ENCODE assay signal across 1 cellular context in the genomic region with DNA sequence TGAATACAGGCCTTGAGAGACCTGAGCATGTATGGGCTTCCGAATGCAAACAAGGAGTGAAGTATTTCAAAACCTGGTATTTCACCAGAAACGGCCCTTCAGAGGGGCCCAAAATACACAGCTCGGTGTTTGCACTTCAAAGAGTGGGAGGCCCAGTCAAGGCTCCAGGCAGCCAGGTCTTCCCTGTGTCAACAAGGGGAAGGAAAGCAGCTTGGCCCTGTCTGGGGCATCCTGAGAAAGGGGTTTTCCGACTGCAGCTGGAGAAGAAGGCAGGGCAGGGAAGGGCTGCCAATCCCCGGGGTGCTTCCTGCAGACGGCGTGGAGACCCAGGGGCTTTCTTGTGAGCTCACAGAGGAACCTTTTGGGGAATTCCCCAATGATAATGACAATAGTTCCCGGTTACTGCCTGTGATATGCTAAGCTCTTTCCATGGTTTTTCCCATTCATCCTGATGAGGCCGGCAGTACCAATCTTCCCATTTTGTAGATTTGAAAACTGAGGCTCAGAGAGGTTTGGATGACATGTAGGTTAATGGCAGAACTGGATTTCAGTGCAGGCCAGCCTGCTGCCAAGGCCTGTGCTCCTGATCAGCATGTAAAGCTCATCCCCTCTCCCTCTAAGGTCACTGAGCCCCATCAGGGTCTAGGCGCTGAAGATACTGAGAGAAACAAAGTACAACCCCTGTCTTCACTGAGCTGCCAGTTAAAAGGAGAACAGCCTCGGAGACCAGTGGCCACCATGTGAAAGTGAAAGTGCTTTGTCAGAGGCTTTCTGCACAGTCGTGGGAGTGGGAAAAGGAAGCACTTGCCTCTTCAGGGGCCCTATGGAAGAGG.
TF ChIP-seq lines count a peak whose summit lies in the region.

No MANE protein-coding gene starts in this region.

TF ChIP-seq in HepG2, 621 proteins besides CTCF, POLR2A, EP300 and RAD21 (continued from another document and continues in another):
- TF ChIP-seq, protein P1, sequence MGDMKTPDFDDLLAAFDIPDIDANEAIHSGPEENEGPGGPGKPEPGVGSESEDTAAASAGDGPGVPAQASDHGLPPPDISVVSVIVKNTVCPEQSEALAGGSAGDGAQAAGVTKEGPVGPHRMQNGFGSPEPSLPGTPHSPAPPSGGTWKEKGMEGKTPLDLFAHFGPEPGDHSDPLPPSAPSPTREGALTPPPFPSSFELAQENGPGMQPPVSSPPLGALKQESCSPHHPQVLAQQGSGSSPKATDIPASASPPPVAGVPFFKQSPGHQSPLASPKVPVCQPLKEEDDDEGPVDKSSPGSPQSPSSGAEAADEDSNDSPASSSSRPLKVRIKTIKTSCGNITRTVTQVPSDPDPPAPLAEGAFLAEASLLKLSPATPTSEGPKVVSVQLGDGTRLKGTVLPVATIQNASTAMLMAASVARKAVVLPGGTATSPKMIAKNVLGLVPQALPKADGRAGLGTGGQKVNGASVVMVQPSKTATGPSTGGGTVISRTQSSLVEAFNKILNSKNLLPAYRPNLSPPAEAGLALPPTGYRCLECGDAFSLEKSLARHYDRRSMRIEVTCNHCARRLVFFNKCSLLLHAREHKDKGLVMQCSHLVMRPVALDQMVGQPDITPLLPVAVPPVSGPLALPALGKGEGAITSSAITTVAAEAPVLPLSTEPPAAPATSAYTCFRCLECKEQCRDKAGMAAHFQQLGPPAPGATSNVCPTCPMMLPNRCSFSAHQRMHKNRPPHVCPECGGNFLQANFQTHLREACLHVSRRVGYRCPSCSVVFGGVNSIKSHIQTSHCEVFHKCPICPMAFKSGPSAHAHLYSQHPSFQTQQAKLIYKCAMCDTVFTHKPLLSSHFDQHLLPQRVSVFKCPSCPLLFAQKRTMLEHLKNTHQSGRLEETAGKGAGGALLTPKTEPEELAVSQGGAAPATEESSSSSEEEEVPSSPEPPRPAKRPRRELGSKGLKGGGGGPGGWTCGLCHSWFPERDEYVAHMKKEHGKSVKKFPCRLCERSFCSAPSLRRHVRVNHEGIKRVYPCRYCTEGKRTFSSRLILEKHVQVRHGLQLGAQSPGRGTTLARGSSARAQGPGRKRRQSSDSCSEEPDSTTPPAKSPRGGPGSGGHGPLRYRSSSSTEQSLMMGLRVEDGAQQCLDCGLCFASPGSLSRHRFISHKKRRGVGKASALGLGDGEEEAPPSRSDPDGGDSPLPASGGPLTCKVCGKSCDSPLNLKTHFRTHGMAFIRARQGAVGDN (CRISPR knock-in tag; IDR thresholded peaks at IDR 0.05): peak; percentile 45
- TF ChIP-seq PHF21A (CRISPR knock-in tag; IDR thresholded peaks at IDR 0.05) (peak; percentile 96), ZNF75D (CRISPR knock-in tag; IDR thresholded peaks at IDR 0.05; ENCODE audit: borderline replicate concordance) (no peak), BCL6 (CRISPR knock-in tag; IDR thresholded peaks at IDR 0.05) (peak; percentile 98), TGIF2 (CRISPR knock-in tag; IDR thresholded peaks at IDR 0.05) (peak; percentile 79), ZBTB7B (CRISPR knock-in tag; IDR thresholded peaks at IDR 0.05) (peak; percentile 93), SCMH1 (CRISPR knock-in tag; IDR thresholded peaks at IDR 0.05; ENCODE audit: borderline replicate concordance) (no peak), HOXA3 (CRISPR knock-in tag; IDR thresholded peaks at IDR 0.05) (peak; percentile 80; the same call in 1 of the 2 replicates), ZNF652 (CRISPR knock-in tag; IDR thresholded peaks at IDR 0.05; ENCODE audit: borderline replicate concordance, low read depth) (0 out of 2 replicates have a peak, but pooled peaks have one; percentile 19), MXI1 (IDR thresholded peaks at IDR 0.05; ENCODE audit: borderline replicate concordance, low read depth, low read length) (no peak), THYN1 (CRISPR knock-in tag; IDR thresholded peaks at IDR 0.05; ENCODE audit: borderline replicate concordance, low read depth) (no peak), ZSCAN21 (CRISPR knock-in tag; IDR thresholded peaks at IDR 0.05; ENCODE audit: borderline replicate concordance) (peak; percentile 90), PTBP1 (IDR thresholded peaks at IDR 0.05; ENCODE audit: low read depth, low read length, poor library complexity, severe bottlenecking) (no peak), CBX5 (CRISPR knock-in tag; IDR thresholded peaks at IDR 0.05; ENCODE audit: borderline replicate concordance) (peak; percentile 90), FOXO1 (CRISPR knock-in tag; IDR thresholded peaks at IDR 0.05) (peak; percentile 97), NR2C2 (CRISPR knock-in tag; IDR thresholded peaks at IDR 0.05; ENCODE audit: borderline replicate concordance) (peak; percentile 57; the same call in 1 of the 2 replicates), HOXA9 (CRISPR knock-in tag; IDR thresholded peaks at IDR 0.05; ENCODE audit: borderline replicate concordance) (peak; percentile 82; the same call in 1 of the 2 replicates), ZFAT (CRISPR knock-in tag; conservative IDR thresholded peaks at IDR 0.05) (no peak), ZNF660 (CRISPR knock-in tag; IDR thresholded peaks at IDR 0.05; ENCODE audit: borderline replicate concordance, low read depth) (no peak), ZBTB3 (CRISPR knock-in tag; IDR thresholded peaks at IDR 0.05; ENCODE audit: borderline replicate concordance, low read depth) (peak; percentile 75; the same call in 1 of the 2 replicates), ZBTB38 (CRISPR knock-in tag; IDR thresholded peaks at IDR 0.05) (0 out of 2 replicates have a peak, but pooled peaks have one; percentile 20), ARNTL (CRISPR knock-in tag; IDR thresholded peaks at IDR 0.05) (peak; percentile 90), ZNF337 (CRISPR knock-in tag; IDR thresholded peaks at IDR 0.05; ENCODE audit: borderline replicate concordance, low read depth) (peak; percentile 56; the same call in 1 of the 2 replicates), TRIM24 (CRISPR knock-in tag; IDR thresholded peaks at IDR 0.05) (peak; percentile 80; the same call in 1 of the 2 replicates), NRL (CRISPR knock-in tag; IDR thresholded peaks at IDR 0.05; ENCODE audit: borderline replicate concordance) (no peak), ZMYM3 (CRISPR knock-in tag; IDR thresholded peaks at IDR 0.05) (no peak; the same call in 1 of the 2 replicates), ZNF383 (CRISPR knock-in tag; IDR thresholded peaks at IDR 0.05; ENCODE audit: borderline replicate concordance) (no peak), ZNF749 (CRISPR knock-in tag; IDR thresholded peaks at IDR 0.05; ENCODE audit: borderline replicate concordance) (peak; percentile 91; the same call in 1 of the 2 replicates), SRSF9 (IDR thresholded peaks at IDR 0.05; ENCODE audit: borderline replicate concordance, insufficient read depth, low read depth, low read length, poor library complexity, severe bottlenecking) (no peak), ZNF83 (CRISPR knock-in tag; IDR thresholded peaks at IDR 0.05; ENCODE audit: borderline replicate concordance) (no peak), FOXK1 (CRISPR knock-in tag; IDR thresholded peaks at IDR 0.05; ENCODE audit: borderline replicate concordance, low read depth) (peak; percentile 98), SYNCRIP (IDR thresholded peaks at IDR 0.05; ENCODE audit: insufficient read depth, low read depth, low read length) (no peak)
- TF ChIP-seq, protein P2, sequence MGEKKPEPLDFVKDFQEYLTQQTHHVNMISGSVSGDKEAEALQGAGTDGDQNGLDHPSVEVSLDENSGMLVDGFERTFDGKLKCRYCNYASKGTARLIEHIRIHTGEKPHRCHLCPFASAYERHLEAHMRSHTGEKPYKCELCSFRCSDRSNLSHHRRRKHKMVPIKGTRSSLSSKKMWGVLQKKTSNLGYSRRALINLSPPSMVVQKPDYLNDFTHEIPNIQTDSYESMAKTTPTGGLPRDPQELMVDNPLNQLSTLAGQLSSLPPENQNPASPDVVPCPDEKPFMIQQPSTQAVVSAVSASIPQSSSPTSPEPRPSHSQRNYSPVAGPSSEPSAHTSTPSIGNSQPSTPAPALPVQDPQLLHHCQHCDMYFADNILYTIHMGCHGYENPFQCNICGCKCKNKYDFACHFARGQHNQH (CRISPR knock-in tag; IDR thresholded peaks at IDR 0.05): peak; percentile 94
- TF ChIP-seq, protein P3, sequence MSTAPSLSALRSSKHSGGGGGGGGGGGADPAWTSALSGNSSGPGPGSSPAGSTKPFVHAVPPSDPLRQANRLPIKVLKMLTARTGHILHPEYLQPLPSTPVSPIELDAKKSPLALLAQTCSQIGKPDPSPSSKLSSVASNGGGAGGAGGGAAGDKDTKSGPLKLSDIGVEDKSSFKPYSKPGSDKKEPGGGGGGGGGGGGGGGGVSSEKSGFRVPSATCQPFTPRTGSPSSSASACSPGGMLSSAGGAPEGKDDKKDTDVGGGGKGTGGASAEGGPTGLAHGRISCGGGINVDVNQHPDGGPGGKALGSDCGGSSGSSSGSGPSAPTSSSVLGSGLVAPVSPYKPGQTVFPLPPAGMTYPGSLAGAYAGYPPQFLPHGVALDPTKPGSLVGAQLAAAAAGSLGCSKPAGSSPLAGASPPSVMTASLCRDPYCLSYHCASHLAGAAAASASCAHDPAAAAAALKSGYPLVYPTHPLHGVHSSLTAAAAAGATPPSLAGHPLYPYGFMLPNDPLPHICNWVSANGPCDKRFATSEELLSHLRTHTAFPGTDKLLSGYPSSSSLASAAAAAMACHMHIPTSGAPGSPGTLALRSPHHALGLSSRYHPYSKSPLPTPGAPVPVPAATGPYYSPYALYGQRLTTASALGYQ (CRISPR knock-in tag; IDR thresholded peaks at IDR 0.05): peak; percentile 100
- TF ChIP-seq, protein P4, sequence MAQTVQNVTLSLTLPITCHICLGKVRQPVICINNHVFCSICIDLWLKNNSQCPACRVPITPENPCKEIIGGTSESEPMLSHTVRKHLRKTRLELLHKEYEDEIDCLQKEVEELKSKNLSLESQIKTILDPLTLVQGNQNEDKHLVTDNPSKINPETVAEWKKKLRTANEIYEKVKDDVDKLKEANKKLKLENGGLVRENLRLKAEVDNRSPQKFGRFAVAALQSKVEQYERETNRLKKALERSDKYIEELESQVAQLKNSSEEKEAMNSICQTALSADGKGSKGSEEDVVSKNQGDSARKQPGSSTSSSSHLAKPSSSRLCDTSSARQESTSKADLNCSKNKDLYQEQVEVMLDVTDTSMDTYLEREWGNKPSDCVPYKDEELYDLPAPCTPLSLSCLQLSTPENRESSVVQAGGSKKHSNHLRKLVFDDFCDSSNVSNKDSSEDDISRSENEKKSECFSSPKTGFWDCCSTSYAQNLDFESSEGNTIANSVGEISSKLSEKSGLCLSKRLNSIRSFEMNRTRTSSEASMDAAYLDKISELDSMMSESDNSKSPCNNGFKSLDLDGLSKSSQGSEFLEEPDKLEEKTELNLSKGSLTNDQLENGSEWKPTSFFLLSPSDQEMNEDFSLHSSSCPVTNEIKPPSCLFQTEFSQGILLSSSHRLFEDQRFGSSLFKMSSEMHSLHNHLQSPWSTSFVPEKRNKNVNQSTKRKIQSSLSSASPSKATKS (CRISPR knock-in tag; IDR thresholded peaks at IDR 0.05): no peak
- TF ChIP-seq, protein P5, sequence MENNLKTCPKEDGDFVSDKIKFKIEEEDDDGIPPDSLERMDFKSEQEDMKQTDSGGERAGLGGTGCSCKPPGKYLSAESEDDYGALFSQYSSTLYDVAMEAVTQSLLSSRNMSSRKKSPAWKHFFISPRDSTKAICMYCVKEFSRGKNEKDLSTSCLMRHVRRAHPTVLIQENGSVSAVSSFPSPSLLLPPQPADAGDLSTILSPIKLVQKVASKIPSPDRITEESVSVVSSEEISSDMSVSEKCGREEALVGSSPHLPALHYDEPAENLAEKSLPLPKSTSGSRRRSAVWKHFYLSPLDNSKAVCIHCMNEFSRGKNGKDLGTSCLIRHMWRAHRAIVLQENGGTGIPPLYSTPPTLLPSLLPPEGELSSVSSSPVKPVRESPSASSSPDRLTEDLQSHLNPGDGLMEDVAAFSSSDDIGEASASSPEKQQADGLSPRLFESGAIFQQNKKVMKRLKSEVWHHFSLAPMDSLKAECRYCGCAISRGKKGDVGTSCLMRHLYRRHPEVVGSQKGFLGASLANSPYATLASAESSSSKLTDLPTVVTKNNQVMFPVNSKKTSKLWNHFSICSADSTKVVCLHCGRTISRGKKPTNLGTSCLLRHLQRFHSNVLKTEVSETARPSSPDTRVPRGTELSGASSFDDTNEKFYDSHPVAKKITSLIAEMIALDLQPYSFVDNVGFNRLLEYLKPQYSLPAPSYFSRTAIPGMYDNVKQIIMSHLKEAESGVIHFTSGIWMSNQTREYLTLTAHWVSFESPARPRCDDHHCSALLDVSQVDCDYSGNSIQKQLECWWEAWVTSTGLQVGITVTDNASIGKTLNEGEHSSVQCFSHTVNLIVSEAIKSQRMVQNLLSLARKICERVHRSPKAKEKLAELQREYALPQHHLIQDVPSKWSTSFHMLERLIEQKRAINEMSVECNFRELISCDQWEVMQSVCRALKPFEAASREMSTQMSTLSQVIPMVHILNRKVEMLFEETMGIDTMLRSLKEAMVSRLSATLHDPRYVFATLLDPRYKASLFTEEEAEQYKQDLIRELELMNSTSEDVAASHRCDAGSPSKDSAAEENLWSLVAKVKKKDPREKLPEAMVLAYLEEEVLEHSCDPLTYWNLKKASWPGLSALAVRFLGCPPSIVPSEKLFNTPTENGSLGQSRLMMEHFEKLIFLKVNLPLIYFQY (CRISPR knock-in tag; IDR thresholded peaks at IDR 0.05; ENCODE audit: borderline replicate concordance): peak; percentile 79; the same call in 1 of the 2 replicates
- TF ChIP-seq, protein P6, sequence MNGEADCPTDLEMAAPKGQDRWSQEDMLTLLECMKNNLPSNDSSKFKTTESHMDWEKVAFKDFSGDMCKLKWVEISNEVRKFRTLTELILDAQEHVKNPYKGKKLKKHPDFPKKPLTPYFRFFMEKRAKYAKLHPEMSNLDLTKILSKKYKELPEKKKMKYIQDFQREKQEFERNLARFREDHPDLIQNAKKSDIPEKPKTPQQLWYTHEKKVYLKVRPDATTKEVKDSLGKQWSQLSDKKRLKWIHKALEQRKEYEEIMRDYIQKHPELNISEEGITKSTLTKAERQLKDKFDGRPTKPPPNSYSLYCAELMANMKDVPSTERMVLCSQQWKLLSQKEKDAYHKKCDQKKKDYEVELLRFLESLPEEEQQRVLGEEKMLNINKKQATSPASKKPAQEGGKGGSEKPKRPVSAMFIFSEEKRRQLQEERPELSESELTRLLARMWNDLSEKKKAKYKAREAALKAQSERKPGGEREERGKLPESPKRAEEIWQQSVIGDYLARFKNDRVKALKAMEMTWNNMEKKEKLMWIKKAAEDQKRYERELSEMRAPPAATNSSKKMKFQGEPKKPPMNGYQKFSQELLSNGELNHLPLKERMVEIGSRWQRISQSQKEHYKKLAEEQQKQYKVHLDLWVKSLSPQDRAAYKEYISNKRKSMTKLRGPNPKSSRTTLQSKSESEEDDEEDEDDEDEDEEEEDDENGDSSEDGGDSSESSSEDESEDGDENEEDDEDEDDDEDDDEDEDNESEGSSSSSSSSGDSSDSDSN (CRISPR knock-in tag; IDR thresholded peaks at IDR 0.05): no peak; the same call in 1 of the 2 replicates
- TF ChIP-seq, protein P7, sequence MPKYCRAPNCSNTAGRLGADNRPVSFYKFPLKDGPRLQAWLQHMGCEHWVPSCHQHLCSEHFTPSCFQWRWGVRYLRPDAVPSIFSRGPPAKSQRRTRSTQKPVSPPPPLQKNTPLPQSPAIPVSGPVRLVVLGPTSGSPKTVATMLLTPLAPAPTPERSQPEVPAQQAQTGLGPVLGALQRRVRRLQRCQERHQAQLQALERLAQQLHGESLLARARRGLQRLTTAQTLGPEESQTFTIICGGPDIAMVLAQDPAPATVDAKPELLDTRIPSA (CRISPR knock-in tag; IDR thresholded peaks at IDR 0.05; ENCODE audit: borderline replicate concordance): no peak
- TF ChIP-seq, protein P8, sequence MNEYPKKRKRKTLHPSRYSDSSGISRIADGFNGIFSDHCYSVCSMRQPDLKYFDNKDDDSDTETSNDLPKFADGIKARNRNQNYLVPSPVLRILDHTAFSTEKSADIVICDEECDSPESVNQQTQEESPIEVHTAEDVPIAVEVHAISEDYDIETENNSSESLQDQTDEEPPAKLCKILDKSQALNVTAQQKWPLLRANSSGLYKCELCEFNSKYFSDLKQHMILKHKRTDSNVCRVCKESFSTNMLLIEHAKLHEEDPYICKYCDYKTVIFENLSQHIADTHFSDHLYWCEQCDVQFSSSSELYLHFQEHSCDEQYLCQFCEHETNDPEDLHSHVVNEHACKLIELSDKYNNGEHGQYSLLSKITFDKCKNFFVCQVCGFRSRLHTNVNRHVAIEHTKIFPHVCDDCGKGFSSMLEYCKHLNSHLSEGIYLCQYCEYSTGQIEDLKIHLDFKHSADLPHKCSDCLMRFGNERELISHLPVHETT (CRISPR knock-in tag; conservative IDR thresholded peaks at IDR 0.05): no peak
